ENCODE assay signal across 17 cellular contexts in genomic region chr15:52153900-52154895, GRCh38. TPM values are rescaled to one million over a fixed set of nuclear protein-coding genes. Genes with fewer than 3 reads are reported as not detected.
"Had no signal": no experiment of that assay in that cellular context is flagged by ENCODE, and none has a peak within 500 bp of the region (broad histone marks: within the 10 kb centered on the region; RNA-seq: fewer than 3 reads in every experiment).

No MANE protein-coding gene starts in this region.

- H3K4me1 ChIP-seq: ascending aorta, gastrocnemius medialis, neural progenitor cell, thyroid gland had no signal

- H3K27ac ChIP-seq: ascending aorta, gastrocnemius medialis, heart right ventricle, neural progenitor cell, ovary, thyroid gland, WERI-Rb-1 had no signal

- H3K27me3 Mint-ChIP-seq: activated CD4-positive, alpha-beta T cell treated with anti-CD3 and anti-CD28 coated beads for 36 hours; activated T-helper 17 cell treated with anti-CD3 and anti-CD28 coated beads, Interleukin-2, amount 50 U/mL, for 72 hours had no signal

- DNase-seq: activated CD4-positive, alpha-beta T cell treated with anti-CD3 and anti-CD28 coated beads for 36 hours; activated naive CD4-positive, alpha-beta T cell treated with anti-CD3 and anti-CD28 coated beads for 36 hours; gastrocnemius medialis; heart right ventricle; left colon; midbrain; ovary; stimulated activated CD4-positive, alpha-beta T cell treated with anti-CD3 and anti-CD28 coated beads, Interleukin-2, amount 100 ng/mL, for 24 hours; thyroid gland; WERI-Rb-1 had no signal

- H3K9me3 Mint-ChIP-seq: activated naive CD4-positive, alpha-beta T cell treated with anti-CD3 and anti-CD28 coated beads for 36 hours; activated T-helper 17 cell treated with anti-CD3 and anti-CD28 coated beads, Interleukin-2, amount 50 U/mL, for 72 hours; neural progenitor cell; T-helper 1 cell treated with Interleukin-12 subunit alpha and Interleukin-12 subunit beta and Interleukin-4 antibody, amounts not matched to agents 30 μg/mL and 1 μg/mL, for 36 hours had no signal

- H3K4me1 Mint-ChIP-seq: activated CD4-positive, alpha-beta T cell treated with anti-CD3 and anti-CD28 coated beads for 36 hours; activated T-helper 17 cell treated with anti-CD3 and anti-CD28 coated beads, Interleukin-2, amount 50 U/mL, for 72 hours; neural progenitor cell had no signal

- H3K36me3 ChIP-seq: gastrocnemius medialis, neural progenitor cell, ovary had no signal

- H3K9me3 ChIP-seq: ascending aorta, gastrocnemius medialis, heart right ventricle, ovary, thyroid gland had no signal

- H3K27ac Mint-ChIP-seq: activated CD4-positive, alpha-beta T cell treated with anti-CD3 and anti-CD28 coated beads for 36 hours; activated naive CD4-positive, alpha-beta T cell treated with anti-CD3 and anti-CD28 coated beads for 36 hours; activated T-helper 17 cell treated with anti-CD3 and anti-CD28 coated beads, Interleukin-2, amount 50 U/mL, for 72 hours; neural progenitor cell; T-helper 1 cell treated with Interleukin-12 subunit alpha and Interleukin-12 subunit beta and Interleukin-4 antibody, amounts not matched to agents 30 μg/mL and 1 μg/mL, for 36 hours had no signal

- ATAC-seq: activated CD4-positive, alpha-beta T cell treated with anti-CD3 and anti-CD28 coated beads for 36 hours; activated T-helper 17 cell treated with anti-CD3 and anti-CD28 coated beads, Interleukin-2, amount 50 U/mL, for 72 hours; gastrocnemius medialis; heart right ventricle; left colon had no signal

- H3K4me3 ChIP-seq: ascending aorta, gastrocnemius medialis, heart right ventricle, lung, neural progenitor cell, ovary, thyroid gland had no signal

- H3K4me3 Mint-ChIP-seq: activated CD4-positive, alpha-beta T cell treated with anti-CD3 and anti-CD28 coated beads for 36 hours; activated naive CD4-positive, alpha-beta T cell treated with anti-CD3 and anti-CD28 coated beads for 36 hours; activated T-helper 17 cell treated with anti-CD3 and anti-CD28 coated beads, Interleukin-2, amount 50 U/mL, for 72 hours; neural progenitor cell; T-helper 1 cell treated with Interleukin-12 subunit alpha and Interleukin-12 subunit beta and Interleukin-4 antibody, amounts not matched to agents 30 μg/mL and 1 μg/mL, for 36 hours had no signal

- H3K27me3 ChIP-seq: ascending aorta, gastrocnemius medialis, heart right ventricle, neural progenitor cell, ovary, thyroid gland had no signal

RNA-seq across cellular contexts. Expression of gene BCL2L10, which starts 41.6 kb away (rescaled TPM):
- total RNA-seq: activated CD4-positive, alpha-beta T cell treated with anti-CD3 and anti-CD28 coated beads for 36 hours; activated naive CD4-positive, alpha-beta T cell treated with anti-CD3 and anti-CD28 coated beads for 36 hours; activated T-helper 17 cell treated with anti-CD3 and anti-CD28 coated beads, Interleukin-2, amount 50 U/mL, for 72 hours; ascending aorta; gastrocnemius medialis; heart right ventricle; myocyte; urinary bladder had no signal
